In genomic region chr9:72365525-72366256, GRCh38 we compare ENCODE assay signal across 8 cellular contexts. TPM values are rescaled to one million over a fixed set of nuclear protein-coding genes. Genes with fewer than 3 reads are reported as not detected.
A peak's percentile ranks its signal among the peaks of the same experiment; 100 is the strongest.
DNase-seq lines count a peak whose midpoint lies in the region; ATAC-seq, FAIRE-seq and TF ChIP-seq lines count a peak whose summit lies in the region.

No MANE protein-coding gene starts in this region.

- peak in 45 of 56 donors; percentile 4 to 61 (median 38) for TF ChIP-seq CTCF in dorsolateral prefrontal cortex (IDR thresholded peaks at IDR 0.05 in 54 of 56, conservative IDR thresholded peaks at IDR 0.05 in 2 of 56; ENCODE audit: low read depth in 1 of 56, partially characterized antibody in 56 of 56)
- TF ChIP-seq CTCF in HepG2 (CRISPR knock-in tag; IDR thresholded peaks at IDR 0.05), result peak; percentile 52

- in situ Hi-C loops in ACHN (cut with HindIII; ENCODE audit: low pct_ligation_motif_present, low pct_unique_long_range_greater_than_20kb, low sequenced_read_pairs), result no loop called here
- in situ Hi-C loops in HepG2 (cut with HindIII; ENCODE audit: extremely low pct_ligation_motif_present, low pct_unique_long_range_greater_than_20kb), result loop anchor here (10.0 kb wide), 1 partner anchor 469 kb away; no protein-coding TSS in a partner anchor

- H3K9me3 Mint-ChIP-seq in activated CD4-positive, alpha-beta memory T cell treated with anti-CD3 and anti-CD28 coated beads for 36 hours, result no peaks in the 10 kb centered on the region

- no peak for TF ChIP-seq RAD21 in HepG2 (CRISPR knock-in tag; IDR thresholded peaks at IDR 0.05)

- H3K27me3 Mint-ChIP-seq in activated CD4-positive, alpha-beta memory T cell treated with anti-CD3 and anti-CD28 coated beads for 36 hours, result no peaks in the 10 kb centered on the region

- no peak overlapping the region for H2AFZ ChIP-seq in HepG2 (ENCODE audit: low read length)

- CTCF ChIA-PET in activated CD4-positive, alpha-beta memory T cell treated with anti-CD3 and anti-CD28 coated beads for 36 hours (lab: Charles Lee), result interaction anchor here (0.8 to 1.7 kb wide), 7 partner anchors 15 to 227 kb away, joined by 3 to 6 read pairs (median 4); no protein-coding TSS in a partner anchor
- CTCF ChIA-PET in HepG2 (lab: Yijun Ruan, JAX; ENCODE audit: low intra/inter-chr PET ratio, low total read pairs), result no interaction called here

- H3K9ac ChIP-seq in HepG2 (ENCODE audit: insufficient read depth, low read depth, low read length), result peak overlapping the region; percentile 97

- peak overlapping the region; percentile 96 for H3K27ac Mint-ChIP-seq in activated CD4-positive, alpha-beta memory T cell treated with anti-CD3 and anti-CD28 coated beads for 36 hours

- H3K27me3 ChIP-seq in dorsolateral prefrontal cortex, result no peaks in the 10 kb centered on the region
- H3K27me3 ChIP-seq in HepG2 (ENCODE audit: control insufficient read depth in 1 of 2, insufficient read depth in 2 of 2, low read length in 2 of 2), result no peaks in the 10 kb centered on the region; a peak in 1 of 5 replicates

- H3K4me3 ChIP-seq in dorsolateral prefrontal cortex (peak overlapping the region; percentile 47 to 97 (median 87)), HepG2 (replicated peaks in 1 of 3; ENCODE audit: insufficient read depth in 1 of 3, low read depth in 2 of 3, low read length in 3 of 3) (peak overlapping the region; percentile 64 to 77 (median 67))

- H3K79me2 ChIP-seq in HepG2 (ENCODE audit: insufficient read depth, low read length), result peaks cover 37% of the 10 kb centered on the region

- TSS peak; percentile 99 for BruUV-seq in HepG2 (replicated peaks; lab: Mats Ljungman, UMichigan)

- no peaks in the 10 kb centered on the region for H3K9me3 ChIP-seq in HepG2 (ENCODE audit: low read length)

- peak; percentile 80 for DNase-seq in ACHN
- peak; percentile 66 for DNase-seq in NCI-H460 (ENCODE audit: extremely low read depth, low read depth)
- DNase-seq in activated CD4-positive, alpha-beta memory T cell treated with anti-CD3 and anti-CD28 coated beads for 36 hours, result peak; percentile 71
- peak; percentile 69 to 85 (median 79) for DNase-seq in dorsolateral prefrontal cortex
- DNase-seq in HepG2 (ENCODE audit: low spot score), result peak; percentile 70
- peak; percentile 44 for DNase-seq in stimulated activated CD4-positive, alpha-beta T cell treated with anti-CD3 and anti-CD28 coated beads, Interleukin-2, amount 100 ng/mL, for 4 hours (ENCODE audit: low read depth)

- H3K36me3 Mint-ChIP-seq in activated CD4-positive, alpha-beta memory T cell treated with anti-CD3 and anti-CD28 coated beads for 36 hours, result peaks cover 13% of the 10 kb centered on the region

- peaks cover 26% of the 10 kb centered on the region for H4K20me1 ChIP-seq in HepG2 (ENCODE audit: insufficient read depth, low read length)

- H3K4me1 ChIP-seq in HepG2 (ENCODE audit: insufficient read depth, low read length), result peaks cover 46% of the 10 kb centered on the region

- no peak for TF ChIP-seq POLR2A in HepG2 (IDR thresholded peaks at IDR 0.05; ENCODE audit: insufficient read depth in 1 of 2, low read depth in 2 of 2, low read length in 2 of 2)

- POLR2A ChIA-PET in activated CD4-positive, alpha-beta memory T cell treated with anti-CD3 and anti-CD28 coated beads for 36 hours (lab: Charles Lee), result interaction anchor here (0.7 to 2.2 kb wide), 19 partner anchors 9 to 769 kb away, joined by 3 to 9 read pairs (median 3); partner anchors contain the start of gene CEMIP2
- POLR2A ChIA-PET in HepG2 (lab: Yijun Ruan, JAX), result interaction anchor here (0.7 to 2.0 kb wide), 28 partner anchors 10 to 603 kb away, joined by 3 to 22 read pairs (median 5); partner anchors contain the start of genes ABHD17B and C9orf85

- intact Hi-C loops in activated CD4-positive, alpha-beta memory T cell treated with anti-CD3 and anti-CD28 coated beads for 36 hours (cut with micrococcal nuclease), result loop anchor here (1.0 to 10.0 kb wide), 9 partner anchors 23 to 1951 kb away; partner anchors contain the start of genes ABHD17B, C9orf85 and KLF9
- intact Hi-C loops in dorsolateral prefrontal cortex (cut with DNase I), result loop anchor here (1.0 to 10.0 kb wide), 6 partner anchors 71 to 389 kb away; no protein-coding TSS in a partner anchor
- intact Hi-C loops in HepG2 (cut with micrococcal nuclease; ENCODE audit: unreplicated experiment), result loop anchor here (2.0 to 5.0 kb wide), 2 partner anchors 73 to 112 kb away; no protein-coding TSS in a partner anchor

- TF ChIP-seq EP300 in HepG2 (IDR thresholded peaks at IDR 0.05; ENCODE audit: low read depth in 2 of 2, low read length in 2 of 2) (0 out of 4 replicates have a peak, but pooled peaks of 1 of the 2 experiments have one; percentile 9), HepG2 (CRISPR knock-in tag; IDR thresholded peaks at IDR 0.05; ENCODE audit: borderline replicate concordance) (no peak)

- ATAC-seq in GM18870 (IDR thresholded peaks at IDR 0.05; ENCODE audit: unreplicated experiment), result peak; percentile 23
- ATAC-seq in HG03139 (IDR thresholded peaks at IDR 0.05; ENCODE audit: unreplicated experiment), result peak; percentile 30
- ATAC-seq in HepG2, result peak; percentile 80

- WGBS in HepG2 (ENCODE audit: low lambda C conversion rate), result under 1% methylated on average over 36 of the region's 38 CpGs

- H3K27ac ChIP-seq in dorsolateral prefrontal cortex (peak overlapping the region; percentile 94 to 100 (median 100)), HepG2 (ENCODE audit: extremely low read length, insufficient read depth, low read length) (peak overlapping the region; percentile 99)

- peaks cover 27% of the 10 kb centered on the region for H3K4me1 Mint-ChIP-seq in activated CD4-positive, alpha-beta memory T cell treated with anti-CD3 and anti-CD28 coated beads for 36 hours (ENCODE audit: low read depth)

- H3K4me3 Mint-ChIP-seq in activated CD4-positive, alpha-beta memory T cell treated with anti-CD3 and anti-CD28 coated beads for 36 hours, result peak overlapping the region; percentile 84

- peak; percentile 30 for FAIRE-seq in HepG2 (lab: Jason Lieb, UNC)

- H3K4me2 ChIP-seq in HepG2 (ENCODE audit: low read depth, low read length), result peak overlapping the region; percentile 96

- H3K36me3 ChIP-seq in HepG2 (replicated peaks in 1 of 2; ENCODE audit: control insufficient read depth in 1 of 2, insufficient read depth in 2 of 2, low read length in 2 of 2), result no peaks in the 10 kb centered on the region

TF ChIP-seq in HepG2, 621 proteins besides CTCF, POLR2A, EP300 and RAD21 (continues in another document):
- TF ChIP-seq MED8 (CRISPR knock-in tag; IDR thresholded peaks at IDR 0.05; ENCODE audit: insufficient replicate concordance) (peak; percentile 45), KAT7 (CRISPR knock-in tag; IDR thresholded peaks at IDR 0.05; ENCODE audit: borderline replicate concordance) (no peak), NFRKB (IDR thresholded peaks at IDR 0.05) (no peak), MYNN (CRISPR knock-in tag; IDR thresholded peaks at IDR 0.05; ENCODE audit: low read depth) (no peak), ZSCAN31 (CRISPR knock-in tag; IDR thresholded peaks at IDR 0.05; ENCODE audit: low read depth) (no peak; the same call in 1 of the 2 replicates), XRCC5 (optimal IDR thresholded peaks at IDR 0.05; ENCODE audit: low read length) (peak; percentile 12), ZNF567 (CRISPR knock-in tag; IDR thresholded peaks at IDR 0.05; ENCODE audit: borderline replicate concordance) (no peak), SP140L (CRISPR knock-in tag; IDR thresholded peaks at IDR 0.05; ENCODE audit: borderline replicate concordance) (no peak), ZNF776 (CRISPR knock-in tag; IDR thresholded peaks at IDR 0.05) (0 out of 2 replicates have a peak, but pooled peaks have one; percentile 46), SOX6 (IDR thresholded peaks at IDR 0.05) (no peak), SOX6 (CRISPR knock-in tag; IDR thresholded peaks at IDR 0.05) (peak; percentile 54; the same call in 1 of the 2 replicates), STAT5B (CRISPR knock-in tag; IDR thresholded peaks at IDR 0.05) (no peak), ARNT2 (CRISPR knock-in tag; IDR thresholded peaks at IDR 0.05; ENCODE audit: low read depth) (peak; percentile 72; the same call in 1 of the 2 replicates)

RNA-seq across cellular contexts. Expression of gene ZFAND5, which starts 0.7 kb away (rescaled TPM):
- 113 and 127 TPM in 2 replicates for total RNA-seq in NCI-H460 (2014; rRNA removed; shearing (Covaris generic))
- polyA plus RNA-seq in NCI-H460 (2014; cell fraction: nucleus; rRNA removed), result 95.3 and 98.7 TPM in 2 replicates
- total RNA-seq in activated CD4-positive, alpha-beta memory T cell treated with anti-CD3 and anti-CD28 coated beads for 36 hours, result 10 to 100 TPM; 92.4 to 93.8 TPM
- total RNA-seq in dorsolateral prefrontal cortex, result 100 to 1,000 TPM; 156 to 388 (median 286) TPM
- total RNA-seq in HepG2 (2016; rRNA removed; fragmentation: Illumina TruSeq; extraction: Trizol), result 41.8 and 60.2 TPM in 2 replicates
- 9.1 and 10.4 TPM in 2 replicates for total RNA-seq in HepG2 (2016; cell fraction: cytosol; rRNA removed; fragmentation: Illumina TruSeq; extraction: Trizol; ENCODE audit: low read depth)
- total RNA-seq in HepG2 (2016; cell fraction: insoluble cytoplasmic fraction; rRNA removed; fragmentation: Illumina TruSeq; extraction: Trizol), result 40.5 and 58.0 TPM in 2 replicates
- 31.7 and 31.9 TPM in 2 replicates for total RNA-seq in HepG2 (2016; cell fraction: membrane; rRNA removed; fragmentation: Illumina TruSeq; extraction: Trizol)
- total RNA-seq in HepG2 (2016; cell fraction: nucleus; rRNA removed; fragmentation: Illumina TruSeq; extraction: Trizol), result 93.9 and 99.5 TPM in 2 replicates
- polyA plus RNA-seq in HepG2 (2011; rRNA removed), result 49.1 and 53.4 TPM in 2 replicates
- 21.5 and 29.0 TPM in 2 replicates for polyA plus RNA-seq in HepG2 (2011; cell fraction: cytosol; rRNA removed)
- polyA plus RNA-seq in HepG2 (2011; cell fraction: nucleus; rRNA removed), result 64.8 and 78.1 TPM in 2 replicates
- polyA plus RNA-seq in HepG2 (2012), result 72.3 and 73.7 TPM in 2 replicates
- polyA plus RNA-seq in HepG2 (2016; cell fraction: cytosol; fragmentation: Illumina TruSeq; extraction: Trizol; ENCODE audit: low read depth), result 7.4 and 8.7 TPM in 2 replicates
- 62.9 and 71.0 TPM in 2 replicates for polyA plus RNA-seq in HepG2 (2016; cell fraction: insoluble cytoplasmic fraction; fragmentation: Illumina TruSeq; extraction: Trizol; ENCODE audit: low read depth)
- 16.8 and 17.5 TPM in 2 replicates for polyA plus RNA-seq in HepG2 (2016; cell fraction: membrane; fragmentation: Illumina TruSeq; extraction: Trizol; ENCODE audit: low read depth)
- 130 TPM in 2 replicates for polyA plus RNA-seq in HepG2 (2016; cell fraction: nucleus; fragmentation: Illumina TruSeq; extraction: Trizol; ENCODE audit: insufficient read depth, low read depth)
- 13.2 and 13.9 TPM in 2 replicates for polyA minus RNA-seq in HepG2 (2011; rRNA and poly(A)+ RNA removed; ENCODE audit: low replicate concordance)
- 32.9 and 49.2 TPM in 2 replicates for polyA minus RNA-seq in HepG2 (2011; cell fraction: cytosol; rRNA and poly(A)+ RNA removed)
- polyA minus RNA-seq in HepG2 (2011; cell fraction: nucleus; rRNA and poly(A)+ RNA removed), result 141 and 188 TPM in 2 replicates

Comparison
In these comparisons a context has a peak if more than half of its experiments do, and no peak if none do; other contexts are left out.
1. Peak in every context shown above with its lines: DNase-seq, ATAC-seq, H3K4me3 ChIP-seq and H3K27ac ChIP-seq.
2. ATAC-seq: peak in every context shown above with its lines; median percentile 80 in HepG2; 30 in HG03139; 23 in GM18870.